ENCODE assay signal across 19 cellular contexts in genomic region chr18:42131044-42131939, GRCh38.
DNase-seq lines count a peak whose midpoint lies in the region; ATAC-seq and TF ChIP-seq lines count a peak whose summit lies in the region.
"Had no signal": no experiment of that assay in that cellular context is flagged by ENCODE, and none has a peak within 500 bp of the region (broad histone marks: within the 10 kb centered on the region; RNA-seq: fewer than 3 reads in every experiment).

No MANE protein-coding gene starts in this region.

- H3K9me3 ChIP-seq in sigmoid colon, result no peaks in the 10 kb centered on the region
- H3K9me3 ChIP-seq: neutrophil, upper lobe of left lung had no signal

- H3K9me3 Mint-ChIP-seq in mesothelial cell of epicardium, result peaks cover 19% of the 10 kb centered on the region

- intact Hi-C loops in sigmoid colon (cut with DNase I), result no loop called here

- H3K4me3 Mint-ChIP-seq in mesothelial cell of epicardium, result no peak overlapping the region
- H3K4me3 Mint-ChIP-seq: CD4-positive, CD25-positive, alpha-beta regulatory T cell had no signal

- TF ChIP-seq EP300 in sigmoid colon (IDR thresholded peaks at IDR 0.05), result no peak

- 17 to 37% methylated on average over 12 of the region's 12 CpGs for WGBS in sigmoid colon, 2 donors

- no peaks in the 10 kb centered on the region for H3K36me3 ChIP-seq in sigmoid colon
- H3K36me3 ChIP-seq: neutrophil, upper lobe of left lung had no signal

- H3K36me3 Mint-ChIP-seq in mesothelial cell of epicardium, result no peaks in the 10 kb centered on the region
- H3K36me3 Mint-ChIP-seq: CD4-positive, CD25-positive, alpha-beta regulatory T cell had no signal

- H3K27me3 ChIP-seq in sigmoid colon, result no peaks in the 10 kb centered on the region
- H3K27me3 ChIP-seq: dorsolateral prefrontal cortex, neutrophil, upper lobe of left lung had no signal

- no peak for ATAC-seq in HG03139 (IDR thresholded peaks at IDR 0.05; ENCODE audit: unreplicated experiment)
- no peak for ATAC-seq in activated CD4-positive, CD25-positive, alpha-beta regulatory T cell treated with anti-CD3 and anti-CD28 coated beads, Interleukin-2, amount 50 U/mL, for 24 hours
- ATAC-seq: right cardiac atrium; stimulated activated naive CD8-positive, alpha-beta T cell treated with anti-CD3 and anti-CD28 coated beads, Interleukin-15, Interleukin-2, amounts not matched to agents 100 U/mL and 50 U/mL, for 24 hours had no signal

- peak overlapping the region; percentile 57 for H3K27ac Mint-ChIP-seq in mesothelial cell of epicardium
- H3K27ac Mint-ChIP-seq: CD4-positive, CD25-positive, alpha-beta regulatory T cell had no signal

- no peak overlapping the region for H3K27ac ChIP-seq in sigmoid colon
- H3K27ac ChIP-seq: dorsolateral prefrontal cortex, neutrophil, upper lobe of left lung had no signal

- peaks cover 23% of the 10 kb centered on the region for H3K4me1 Mint-ChIP-seq in mesothelial cell of epicardium
- H3K4me1 Mint-ChIP-seq: CD4-positive, CD25-positive, alpha-beta regulatory T cell had no signal

- TF ChIP-seq POLR2A in sigmoid colon (IDR thresholded peaks at IDR 0.05), result no peak

- no peak for TF ChIP-seq CTCF in mesothelial cell of epicardium (IDR thresholded peaks at IDR 0.05; ENCODE audit: unreplicated experiment)
- TF ChIP-seq CTCF in sigmoid colon (IDR thresholded peaks at IDR 0.05), result no peak

- no peak overlapping the region for H3K4me3 ChIP-seq in sigmoid colon
- H3K4me3 ChIP-seq: dorsolateral prefrontal cortex, upper lobe of left lung had no signal

- H3K4me1 ChIP-seq in sigmoid colon, result no peaks in the 10 kb centered on the region
- H3K4me1 ChIP-seq: upper lobe of left lung had no signal

- DNase-seq in COLO668 (lab: John Stamatoyannopoulos, UW; ENCODE audit: unreplicated experiment) (peak; percentile 30), NCI-H1105 (lab: John Stamatoyannopoulos, UW) (peak; percentile 92), NCI-H748 treated with DMSO at 0.1 percent for 48 hours (lab: John Stamatoyannopoulos, UW) (peak; percentile 81), mesothelial cell of epicardium (ENCODE audit: low spot score in 2 of 2, unreplicated experiment in 2 of 2) (no peak), NCI-H526 treated with DMSO at 0.1 percent for 48 hours (lab: John Stamatoyannopoulos, UW) (no peak), sigmoid colon (no peak)
- DNase-seq: activated CD4-positive, alpha-beta T cell treated with anti-CD3 and anti-CD28 coated beads for 4 hours; activated gamma-delta T cell; CD4-positive, CD25-positive, alpha-beta regulatory T cell; dorsolateral prefrontal cortex; foreskin melanocyte; kidney glomerular epithelial cell; right cardiac atrium; stimulated activated naive CD8-positive, alpha-beta T cell treated with anti-CD3 and anti-CD28 coated beads, Interleukin-15, Interleukin-2, amounts not matched to agents 100 U/mL and 50 U/mL, for 24 hours; T1000; upper lobe of left lung had no signal

- peaks cover 3% of the 10 kb centered on the region for H3K27me3 Mint-ChIP-seq in mesothelial cell of epicardium (ENCODE audit: low read depth)
- H3K27me3 Mint-ChIP-seq: CD4-positive, CD25-positive, alpha-beta regulatory T cell had no signal

Comparison
In these comparisons a context has a peak if more than half of its experiments do, and no peak if none do; other contexts are left out.
1. DNase-seq: peak in COLO668 (single experiment), NCI-H1105 (single experiment) and NCI-H748 treated with DMSO at 0.1 percent for 48 hours (single experiment); none in mesothelial cell of epicardium (0 of 2), NCI-H526 treated with DMSO at 0.1 percent for 48 hours (single experiment) and sigmoid colon (single experiment).